11 cellular contexts compared by ENCODE assay signal in the genomic region with DNA sequence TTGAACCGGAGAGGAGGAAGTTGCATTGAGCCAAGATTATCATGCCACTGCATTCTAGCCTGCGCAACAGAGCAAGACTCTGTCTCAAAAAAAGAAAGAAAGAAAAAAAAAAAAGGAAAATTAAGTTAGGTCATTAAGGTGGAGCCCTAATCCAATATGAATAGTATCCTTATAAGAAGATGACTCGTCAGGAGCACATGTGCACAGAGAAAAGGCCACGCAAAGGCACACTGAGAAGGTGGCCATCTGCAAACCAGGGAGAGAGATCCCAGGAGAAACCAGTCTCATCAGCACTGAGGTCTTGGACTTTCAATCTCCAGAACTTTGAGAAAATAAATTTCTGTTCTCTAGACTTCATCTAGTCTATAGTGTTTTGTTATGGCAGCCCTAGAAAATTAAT. TPM values are rescaled to one million over a fixed set of nuclear protein-coding genes. Genes with fewer than 3 reads are reported as not detected.
A peak's percentile ranks its signal among the peaks of the same experiment; 100 is the strongest.
DNase-seq lines count a peak whose midpoint lies in the region; ATAC-seq and TF ChIP-seq lines count a peak whose summit lies in the region.
"Had no signal": no experiment of that assay in that cellular context is flagged by ENCODE, and none has a peak within 500 bp of the region (broad histone marks: within the 10 kb centered on the region; RNA-seq: fewer than 3 reads in every experiment).

No MANE protein-coding gene starts in this region.

- no peak for ATAC-seq in CD4-positive, CD25-positive, alpha-beta regulatory T cell (ENCODE audit: low read depth in 2 of 2)
- no peak for ATAC-seq in HG02840 (IDR thresholded peaks at IDR 0.05; ENCODE audit: low FRiP score, unreplicated experiment)
- ATAC-seq: HCT116, right cardiac atrium had no signal

- no peaks in the 10 kb centered on the region for H3K9me3 Mint-ChIP-seq in CD4-positive, CD25-positive, alpha-beta regulatory T cell
- H3K9me3 Mint-ChIP-seq: mesothelial cell of epicardium had no signal

- peak overlapping the region in 1 of 2 donors; percentile 80 for H3K9ac ChIP-seq in colonic mucosa (ENCODE audit: low read depth in 2 of 2, low read length in 2 of 2)

- intact Hi-C loops in colonic mucosa (cut with DNase I) = no loop called here

- H3K9me3 ChIP-seq in CD4-positive, CD25-positive, alpha-beta regulatory T cell (ENCODE audit: control insufficient read depth in 2 of 2, low read length in 2 of 2) = no peaks in the 10 kb centered on the region
- H3K9me3 ChIP-seq in colonic mucosa (no peaks in the 10 kb centered on the region), neutrophil (no peaks in the 10 kb centered on the region)

- H3K27me3 Mint-ChIP-seq in CD4-positive, CD25-positive, alpha-beta regulatory T cell = no peaks in the 10 kb centered on the region

- TF ChIP-seq CTCF in NB4 (IDR thresholded peaks at IDR 0.05; ENCODE audit: low read depth, low read length) (no peak), colonic mucosa (IDR thresholded peaks at IDR 0.05) (no peak), neutrophil (IDR thresholded peaks at IDR 0.05) (no peak)

- H3K27me3 ChIP-seq in CD4-positive, CD25-positive, alpha-beta regulatory T cell (ENCODE audit: control insufficient read depth, insufficient read depth, low read length) = no peaks in the 10 kb centered on the region
- H3K27me3 ChIP-seq in colonic mucosa (no peaks in the 10 kb centered on the region), neutrophil (no peaks in the 10 kb centered on the region)

- H3K4me3 Mint-ChIP-seq in CD4-positive, CD25-positive, alpha-beta regulatory T cell = peak overlapping the region in 3 of 4 donors; percentile 9 to 88 (median 76)
- H3K4me3 Mint-ChIP-seq: mesothelial cell of epicardium had no signal

- no peak for TF ChIP-seq POLR2A in NB4 (IDR thresholded peaks at IDR 0.05; ENCODE audit: extremely low read depth, insufficient read length)

- H3K4me1 ChIP-seq in CD4-positive, CD25-positive, alpha-beta regulatory T cell (ENCODE audit: control insufficient read depth, insufficient read depth, low read length, poor library complexity, severe bottlenecking) = peaks cover 46% of the 10 kb centered on the region
- H3K4me1 ChIP-seq in colonic mucosa = peaks cover 19% of the 10 kb centered on the region
- H3K4me1 ChIP-seq in neutrophil (ENCODE audit: control insufficient read depth in 1 of 2, insufficient read depth in 1 of 2, low read depth in 1 of 2, low read length in 1 of 2) = peaks cover 91 to 93% of the 10 kb centered on the region in 2 experiments

- no peak overlapping the region for H3K4me3 ChIP-seq in CD4-positive, CD25-positive, alpha-beta regulatory T cell (ENCODE audit: low read depth, low read length)
- H3K4me3 ChIP-seq in NB4 (ENCODE audit: low read depth, low read length) (no peak overlapping the region), colonic mucosa (no peak overlapping the region), neutrophil (ENCODE audit: low read depth in 1 of 2, low read length in 1 of 2) (peak overlapping the region; percentile 88 to 94)

- no peak for DNase-seq in CD4-positive, CD25-positive, alpha-beta regulatory T cell
- DNase-seq in NB4 (ENCODE audit: low read depth) = peak; percentile 40
- DNase-seq in colonic mucosa = no peak
- DNase-seq in HuH-7 (ENCODE audit: low spot score) = no peak
- no peak for DNase-seq in hypothalamus (lab: John Stamatoyannopoulos, UW)
- no peak for DNase-seq in amniotic stem cell (lab: John Stamatoyannopoulos, UW)
- DNase-seq: right cardiac atrium had no signal

- H3K27ac Mint-ChIP-seq in CD4-positive, CD25-positive, alpha-beta regulatory T cell = peak overlapping the region in 2 of 3 donors; percentile 65 to 96

- H3K36me3 ChIP-seq in CD4-positive, CD25-positive, alpha-beta regulatory T cell (ENCODE audit: control insufficient read depth, insufficient read depth, low read length) = peaks cover 11% of the 10 kb centered on the region
- H3K36me3 ChIP-seq in colonic mucosa (no peaks in the 10 kb centered on the region), neutrophil (peaks cover 4% of the 10 kb centered on the region)

- peaks cover 39 to 76% (median 58%) of the 10 kb centered on the region in 4 donors for H3K4me1 Mint-ChIP-seq in CD4-positive, CD25-positive, alpha-beta regulatory T cell

- H3K36me3 Mint-ChIP-seq in CD4-positive, CD25-positive, alpha-beta regulatory T cell = peaks cover 24% of the 10 kb centered on the region
- H3K36me3 Mint-ChIP-seq: mesothelial cell of epicardium had no signal

- H3K27ac ChIP-seq in CD4-positive, CD25-positive, alpha-beta regulatory T cell (ENCODE audit: insufficient read depth, low read length, poor library complexity, severe bottlenecking) = no peak overlapping the region
- H3K27ac ChIP-seq in colonic mucosa (peak overlapping the region; percentile 97), neutrophil (peak overlapping the region; percentile 98)

RNA-seq across cellular contexts. Expression of gene SQOR, which starts 3.8 kb away (rescaled TPM):
- 47.3 TPM for total RNA-seq in CD4-positive, CD25-positive, alpha-beta regulatory T cell
- polyA plus RNA-seq in CD4-positive, CD25-positive, alpha-beta regulatory T cell = 100 to 1,000 TPM in 3 of 4 donors, 10 to 100 TPM in 1; 98.4 to 160 (median 127) TPM
- total RNA-seq in colonic mucosa = 100 to 1,000 TPM; 308 to 500 TPM

RNA-seq across cellular contexts. Expression of gene BLOC1S6, which starts 51.5 kb away (rescaled TPM):
- 66.3 TPM for total RNA-seq in CD4-positive, CD25-positive, alpha-beta regulatory T cell
- polyA plus RNA-seq in CD4-positive, CD25-positive, alpha-beta regulatory T cell = 10 to 100 TPM; 37.9 to 53.1 (median 46.3) TPM
- total RNA-seq in colonic mucosa = 10 to 100 TPM; 28.3 to 31.9 TPM

Comparison
In these comparisons a context has a peak if more than half of its experiments do, and no peak if none do; other contexts are left out.
1. H3K4me3 ChIP-seq: peak in neutrophil (2 of 2); none in CD4-positive, CD25-positive, alpha-beta regulatory T cell (single experiment), NB4 (single experiment) and colonic mucosa (single experiment).